Comparison of ENCODE assay signal across 21 cellular contexts in genomic region chr1:100642826-100643225, GRCh38.
A peak's percentile ranks its signal among the peaks of the same experiment; 100 is the strongest.
DNase-seq lines count a peak whose midpoint lies in the region; ATAC-seq and TF ChIP-seq lines count a peak whose summit lies in the region.
"Had no signal": no experiment of that assay in that cellular context is flagged by ENCODE, and none has a peak within 500 bp of the region (broad histone marks: within the 10 kb centered on the region; RNA-seq: fewer than 3 reads in every experiment).

No MANE protein-coding gene starts in this region.

- H3K4me3 ChIP-seq in heart right ventricle (no peak overlapping the region), ascending aorta (no peak overlapping the region), stomach (no peak overlapping the region), lower lobe of right lung (no peak overlapping the region)
- H3K4me3 ChIP-seq: MG63 had no signal

- no peak for TF ChIP-seq EP300 in stomach (IDR thresholded peaks at IDR 0.05)

- peaks cover 0 to 23% (median 12%) of the 10 kb centered on the region in 9 donors for H3K4me1 ChIP-seq in heart right ventricle
- peaks cover 0 to 12% of the 10 kb centered on the region in 2 donors for H3K4me1 ChIP-seq in ascending aorta
- peaks cover 0 to 18% (median 11%) of the 10 kb centered on the region in 4 donors for H3K4me1 ChIP-seq in stomach
- no peaks in the 10 kb centered on the region for H3K4me1 ChIP-seq in lower lobe of right lung

- TF ChIP-seq CTCF in heart right ventricle (IDR thresholded peaks at IDR 0.05) (no peak), ascending aorta (IDR thresholded peaks at IDR 0.05) (no peak), stomach (IDR thresholded peaks at IDR 0.05) (no peak), lower lobe of right lung (IDR thresholded peaks at IDR 0.05) (no peak)

- no peak for TF ChIP-seq POLR2A in stomach (IDR thresholded peaks at IDR 0.05)

- H3K36me3 ChIP-seq in heart right ventricle (no peaks in the 10 kb centered on the region), ascending aorta (no peaks in the 10 kb centered on the region), stomach (no peaks in the 10 kb centered on the region), lower lobe of right lung (no peaks in the 10 kb centered on the region)
- H3K36me3 ChIP-seq: MG63 had no signal

- intact Hi-C loops in heart right ventricle (cut with DNase I) = no loop called here
- intact Hi-C loops in cardiac septum (cut with DNase I) = loop anchor here (10.0 kb wide), 1 partner anchor 62 kb away; no protein-coding TSS in a partner anchor
- intact Hi-C loops in ascending aorta (cut with DNase I) = no loop called here
- intact Hi-C loops in stomach (cut with DNase I; ENCODE audit: low total_unique reads) = no loop called here
- intact Hi-C loops in lower lobe of right lung (cut with DNase I) = no loop called here

- DNase-seq in heart right ventricle = no peak
- DNase-seq in cardiac septum (ENCODE audit: low spot score) = no peak
- DNase-seq in ascending aorta (ENCODE audit: low spot score in 2 of 2) = no peak
- DNase-seq in kidney tubule cell (ENCODE audit: low spot score) = peak; percentile 79
- DNase-seq in stomach = no peak
- DNase-seq in lower lobe of right lung = no peak
- no peak for DNase-seq in NCI-H69 (lab: John Stamatoyannopoulos, UW)
- DNase-seq: C1 segment of cervical spinal cord; CD8-positive, alpha-beta memory T cell; DMS79; Kasumi-1; MG63; NCI-H1048; NCI-H1436; NCI-H1930; NCI-H226; NCI-H524; PC-3; SIG-M5 had no signal

- peak overlapping the region in 6 of 10 donors; percentile 14 to 71 (median 31) for H3K27ac ChIP-seq in heart right ventricle
- H3K27ac ChIP-seq in ascending aorta = peak overlapping the region; percentile 4 to 7
- H3K27ac ChIP-seq in stomach = peak overlapping the region in 3 of 5 donors; percentile 58 to 69 (median 65)
- H3K27ac ChIP-seq in lower lobe of right lung = no peak overlapping the region
- H3K27ac ChIP-seq: RWPE1 had no signal

- ATAC-seq in heart right ventricle (no peak), HG03039 (IDR thresholded peaks at IDR 0.05; ENCODE audit: unreplicated experiment) (no peak), lower lobe of right lung (no peak)
- ATAC-seq: PC-3 had no signal

- H3K27me3 ChIP-seq in heart right ventricle (no peaks in the 10 kb centered on the region), ascending aorta (no peaks in the 10 kb centered on the region), stomach (no peaks in the 10 kb centered on the region), lower lobe of right lung (ENCODE audit: low read depth) (no peaks in the 10 kb centered on the region)
- H3K27me3 ChIP-seq: MG63 had no signal

- 70 to 81% methylated on average over 2 of the region's 2 CpGs for WGBS in heart right ventricle, 2 donors
- WGBS in stomach, 5 donors = 65 to 80% (median 77%) methylated on average over 2 of the region's 2 CpGs

- peaks cover 0 to 3% (median 0%) of the 10 kb centered on the region in 11 donors for H3K9me3 ChIP-seq in heart right ventricle
- H3K9me3 ChIP-seq in ascending aorta = peaks cover 0 to 3% of the 10 kb centered on the region in 2 donors
- H3K9me3 ChIP-seq in stomach = no peaks in the 10 kb centered on the region
- H3K9me3 ChIP-seq in lower lobe of right lung = no peaks in the 10 kb centered on the region
- H3K9me3 ChIP-seq: MG63 had no signal
